11 cellular contexts compared by ENCODE assay signal in the genomic region with DNA sequence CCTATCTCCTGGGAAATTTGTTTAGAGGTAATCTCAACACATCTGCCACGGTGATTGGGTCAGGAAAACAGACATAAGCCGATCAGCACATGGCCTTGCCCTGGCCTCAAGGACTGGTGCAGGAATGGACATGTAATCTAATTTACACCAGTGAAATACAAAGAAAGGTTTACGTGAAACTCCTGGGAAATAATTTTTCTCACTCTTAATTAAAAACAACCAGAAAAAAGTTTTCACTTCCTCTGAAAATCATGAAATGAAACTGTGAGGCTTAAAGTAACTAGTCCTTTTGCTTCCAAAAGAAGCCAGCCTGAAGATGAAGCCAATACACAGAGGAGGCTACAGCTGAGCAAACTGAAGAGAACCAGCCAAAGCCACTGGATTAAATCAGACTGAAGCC.
DNase-seq lines count a peak whose midpoint lies in the region; ATAC-seq and TF ChIP-seq lines count a peak whose summit lies in the region.
"Had no signal": no experiment of that assay in that cellular context is flagged by ENCODE, and none has a peak within 500 bp of the region (broad histone marks: within the 10 kb centered on the region; RNA-seq: fewer than 3 reads in every experiment).

No MANE protein-coding gene starts in this region.

- DNase-seq in SIG-M5 treated with dmso at 0.1 percent for 504 hours (lab: John Stamatoyannopoulos, UW; ENCODE audit: unreplicated experiment) (peak; percentile 15), SIG-M5 (lab: John Stamatoyannopoulos, UW) (no peak), NCI-H524 (lab: John Stamatoyannopoulos, UW) (peak; percentile 1 to 38), upper lobe of right lung (no peak), nucleus accumbens (lab: John Stamatoyannopoulos, UW) (no peak), globus pallidus (ENCODE audit: low spot score) (no peak)
- no peak for DNase-seq in stimulated activated effector memory CD8-positive, alpha-beta T cell treated with anti-CD3 and anti-CD28 coated beads, Interleukin-12 subunit alpha, Interleukin-12 subunit beta, amount 100 ng/mL, for 72 hours (ENCODE audit: low spot score in 2 of 2)
- DNase-seq: 8988T had no signal

- H3K4me1 Mint-ChIP-seq in stimulated activated effector memory CD8-positive, alpha-beta T cell treated with anti-CD3 and anti-CD28 coated beads, Interleukin-12 subunit alpha, Interleukin-12 subunit beta, amount 100 ng/mL, for 72 hours, result no peaks in the 10 kb centered on the region

- H3K4me3 Mint-ChIP-seq in stimulated activated effector memory CD8-positive, alpha-beta T cell treated with anti-CD3 and anti-CD28 coated beads, Interleukin-12 subunit alpha, Interleukin-12 subunit beta, amount 100 ng/mL, for 72 hours, result no peak overlapping the region
- H3K4me3 Mint-ChIP-seq: stimulated activated naive CD8-positive, alpha-beta T cell treated with anti-CD3 and anti-CD28 coated beads, Interleukin-15, Interleukin-2, amounts not matched to agents 100 ng/mL and 50 ng/mL, for 24 hours had no signal

- H3K4me3 ChIP-seq in upper lobe of right lung, result no peak overlapping the region
- H3K4me3 ChIP-seq: cardiac muscle cell had no signal

- H3K27ac Mint-ChIP-seq in stimulated activated effector memory CD8-positive, alpha-beta T cell treated with anti-CD3 and anti-CD28 coated beads, Interleukin-12 subunit alpha, Interleukin-12 subunit beta, amount 100 ng/mL, for 72 hours, result no peak overlapping the region
- H3K27ac Mint-ChIP-seq: stimulated activated naive CD8-positive, alpha-beta T cell treated with anti-CD3 and anti-CD28 coated beads, Interleukin-15, Interleukin-2, amounts not matched to agents 100 ng/mL and 50 ng/mL, for 24 hours had no signal

- no peaks in the 10 kb centered on the region for H3K36me3 Mint-ChIP-seq in stimulated activated effector memory CD8-positive, alpha-beta T cell treated with anti-CD3 and anti-CD28 coated beads, Interleukin-12 subunit alpha, Interleukin-12 subunit beta, amount 100 ng/mL, for 72 hours

- no peaks in the 10 kb centered on the region for H3K27me3 ChIP-seq in upper lobe of right lung
- H3K27me3 ChIP-seq: cardiac muscle cell had no signal

- H3K36me3 ChIP-seq in upper lobe of right lung, result no peaks in the 10 kb centered on the region
- H3K36me3 ChIP-seq: cardiac muscle cell had no signal

- ATAC-seq in HG02852 (IDR thresholded peaks at IDR 0.05; ENCODE audit: unreplicated experiment) (peak; percentile 97), upper lobe of right lung (no peak)
- ATAC-seq in stimulated activated effector memory CD8-positive, alpha-beta T cell treated with anti-CD3 and anti-CD28 coated beads, Interleukin-12 subunit alpha, Interleukin-12 subunit beta, amount 100 ng/mL, for 72 hours, result no peak

- peak overlapping the region; percentile 25 for H3K27ac ChIP-seq in upper lobe of right lung
- H3K27ac ChIP-seq: cardiac muscle cell had no signal

- no peak for TF ChIP-seq CTCF in upper lobe of right lung (IDR thresholded peaks at IDR 0.05)

- intact Hi-C loops in upper lobe of right lung (cut with DNase I), result no loop called here

- peaks cover 5% of the 10 kb centered on the region for H3K4me1 ChIP-seq in upper lobe of right lung

- no peaks in the 10 kb centered on the region for H3K9me3 ChIP-seq in upper lobe of right lung

- H3K9me3 Mint-ChIP-seq in stimulated activated effector memory CD8-positive, alpha-beta T cell treated with anti-CD3 and anti-CD28 coated beads, Interleukin-12 subunit alpha, Interleukin-12 subunit beta, amount 100 ng/mL, for 72 hours, result no peaks in the 10 kb centered on the region
- H3K9me3 Mint-ChIP-seq: stimulated activated naive CD8-positive, alpha-beta T cell treated with anti-CD3 and anti-CD28 coated beads, Interleukin-15, Interleukin-2, amounts not matched to agents 100 ng/mL and 50 ng/mL, for 24 hours had no signal

Comparison
In these comparisons a context has a peak if more than half of its experiments do, and no peak if none do; other contexts are left out.
1. DNase-seq: peak in SIG-M5 treated with dmso at 0.1 percent for 504 hours (single experiment) and NCI-H524 (2 of 2); none in SIG-M5 (single experiment), upper lobe of right lung (single experiment), nucleus accumbens (0 of 56), stimulated activated effector memory CD8-positive, alpha-beta T cell treated with anti-CD3 and anti-CD28 coated beads, Interleukin-12 subunit alpha, Interleukin-12 subunit beta, amount 100 ng/mL, for 72 hours (0 of 2) and globus pallidus (single experiment).